ENCODE assay signal across 8 cellular contexts in the genomic region with DNA sequence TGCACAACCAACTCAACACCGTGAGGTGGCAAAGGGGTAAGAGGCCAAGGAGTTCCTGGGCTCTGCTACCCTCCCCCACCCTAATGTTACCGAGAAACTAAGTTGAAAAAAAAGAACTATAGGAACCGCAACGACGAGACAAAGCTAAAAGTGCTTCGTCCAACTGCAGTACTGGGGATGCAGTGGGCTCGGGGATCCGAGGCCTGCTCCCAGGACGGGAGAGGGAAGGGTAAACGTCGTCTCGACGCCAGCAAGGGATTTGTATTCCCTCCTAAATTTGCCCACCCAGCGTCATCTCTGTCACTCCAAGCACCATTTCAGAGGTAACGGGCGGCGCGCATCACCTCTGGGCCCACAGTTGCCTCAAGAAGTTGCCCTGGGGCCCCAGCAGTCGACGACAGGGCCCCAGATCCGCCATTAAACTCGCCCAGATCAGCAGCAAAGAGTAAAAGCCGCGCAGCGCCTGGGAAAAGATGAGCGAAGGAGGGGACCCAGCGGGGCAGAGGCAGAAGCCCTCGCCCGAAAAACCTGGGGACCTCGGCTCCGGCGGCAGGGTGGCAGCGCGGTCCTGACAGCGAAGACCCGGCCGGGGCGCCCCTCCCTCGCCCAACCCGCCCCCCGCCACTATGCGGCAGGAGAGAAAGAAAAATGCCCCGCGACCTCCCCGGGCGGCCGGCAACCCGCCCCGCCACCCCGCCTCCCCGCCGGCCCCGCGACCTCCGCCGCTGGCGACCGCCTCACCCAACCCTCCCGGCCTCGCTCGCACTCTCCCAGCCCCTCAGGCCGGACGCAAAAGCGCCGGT. TPM values are rescaled to one million over a fixed set of nuclear protein-coding genes. Genes with fewer than 3 reads are reported as not detected.
DNase-seq lines count a peak whose midpoint lies in the region; ATAC-seq, FAIRE-seq and TF ChIP-seq lines count a peak whose summit lies in the region.

No MANE protein-coding gene starts in this region.

- no peak for TF ChIP-seq POLR2A in breast epithelium (IDR thresholded peaks at IDR 0.05)

- H3K4me1 ChIP-seq in breast epithelium (no peaks in the 10 kb centered on the region), kidney (ENCODE audit: control insufficient read depth in 1 of 2, insufficient read depth in 1 of 2, low read depth in 1 of 2, low read length in 2 of 2) (peaks cover 8 to 9% of the 10 kb centered on the region in 2 donors)

- H3K27me3 ChIP-seq in HL-60 (ENCODE audit: insufficient read depth, poor library complexity, severe bottlenecking), result no peaks in the 10 kb centered on the region
- no peaks in the 10 kb centered on the region for H3K27me3 ChIP-seq in breast epithelium

- H3K4me3 ChIP-seq in HL-60 (replicated peaks; ENCODE audit: insufficient read depth, low read length) (peak overlapping the region; percentile 67), breast epithelium (peak overlapping the region; percentile 75 to 87 (median 82)), kidney (ENCODE audit: low read length in 2 of 2) (peak overlapping the region; percentile 85 to 96)

- intact Hi-C loops in breast epithelium (cut with DNase I; ENCODE audit: low total_unique reads) (loop anchor here (5.0 kb wide), 1 partner anchor 95 kb away; a partner anchor contains a TSS), kidney (cut with DNase I) (no loop called here)

- peak; percentile 67 for DNase-seq in NK-92 treated with Interleukin-12 subunit alpha and Interleukin-12 subunit beta, amount 100 ng/mL, for 24 hours (lab: John Stamatoyannopoulos, UW)
- DNase-seq in NK-92 (lab: John Stamatoyannopoulos, UW; ENCODE audit: unreplicated experiment), result no peak
- DNase-seq in HL-60 (ENCODE audit: low read depth in 1 of 2, low spot score in 1 of 2), result peak in 1 of 2 experiments; percentile 45
- DNase-seq in UCSD-AML1 (lab: John Stamatoyannopoulos, UW; ENCODE audit: unreplicated experiment), result peak; percentile 52
- DNase-seq in breast epithelium (ENCODE audit: low spot score in 2 of 2), result no peak
- peak; percentile 83 for DNase-seq in kidney
- peak; percentile 12 to 20 for DNase-seq in stimulated activated CD4-positive, alpha-beta T cell treated with anti-CD3 and anti-CD28 coated beads, Interleukin-15, amount 100 ng/mL, for 1 hour (ENCODE audit: low read depth in 1 of 2, low spot score in 1 of 2)

- ATAC-seq in HG03469 (IDR thresholded peaks at IDR 0.05; ENCODE audit: unreplicated experiment), result no peak

- peak overlapping the region; percentile 98 for H3K27ac ChIP-seq in HL-60 (replicated peaks)
- H3K27ac ChIP-seq in breast epithelium, result peak overlapping the region; percentile 97 to 99
- H3K27ac ChIP-seq in kidney (ENCODE audit: low read depth in 2 of 2, low read length in 2 of 2), result peak overlapping the region; percentile 93 to 95

- H3K9me3 ChIP-seq in breast epithelium (no peaks in the 10 kb centered on the region), kidney (ENCODE audit: control insufficient read depth in 1 of 2, low read length in 2 of 2) (no peaks in the 10 kb centered on the region)

- FAIRE-seq in kidney (lab: Jason Lieb, UNC), result no peak

- TF ChIP-seq CTCF in HL-60 (IDR thresholded peaks at IDR 0.05; ENCODE audit: insufficient read depth, low read length), result no peak
- no peak for TF ChIP-seq CTCF in breast epithelium (IDR thresholded peaks at IDR 0.05)
- no peak for TF ChIP-seq CTCF in kidney (IDR thresholded peaks at IDR 0.05; ENCODE audit: borderline replicate concordance, extremely low read depth, insufficient read depth)

- H3K36me3 ChIP-seq in breast epithelium (no peaks in the 10 kb centered on the region), kidney (ENCODE audit: control insufficient read depth in 1 of 2, insufficient read depth in 2 of 2, low read length in 2 of 2) (peaks cover 0 to 2% of the 10 kb centered on the region in 2 donors)

- H3K9ac ChIP-seq in kidney (ENCODE audit: low read length in 2 of 2), result peak overlapping the region; percentile 78 to 93

RNA-seq across cellular contexts. Expression of a gene that starts 0.7 kb away (rescaled TPM):
- 10 to 100 TPM; 14.4 to 29.4 (median 20.3) TPM for total RNA-seq in breast epithelium
- 15.2 TPM for total RNA-seq in kidney
- polyA plus RNA-seq in kidney (ENCODE audit: insufficient read depth, low read depth, low replicate concordance), result 4.8 TPM

Comparison
In these comparisons a context has a peak if more than half of its experiments do, and no peak if none do; other contexts are left out.
1. DNase-seq: peak in NK-92 treated with Interleukin-12 subunit alpha and Interleukin-12 subunit beta, amount 100 ng/mL, for 24 hours (single experiment), UCSD-AML1 (single experiment), kidney (single experiment) and stimulated activated CD4-positive, alpha-beta T cell treated with anti-CD3 and anti-CD28 coated beads, Interleukin-15, amount 100 ng/mL, for 1 hour (2 of 2); none in NK-92 (single experiment) and breast epithelium (0 of 2).
2. Peak in every context shown above with its lines, with median percentiles within 50 percentile points of each other: H3K27ac ChIP-seq and H3K4me3 ChIP-seq.